10 cellular contexts compared by ENCODE assay signal in the genomic region with DNA sequence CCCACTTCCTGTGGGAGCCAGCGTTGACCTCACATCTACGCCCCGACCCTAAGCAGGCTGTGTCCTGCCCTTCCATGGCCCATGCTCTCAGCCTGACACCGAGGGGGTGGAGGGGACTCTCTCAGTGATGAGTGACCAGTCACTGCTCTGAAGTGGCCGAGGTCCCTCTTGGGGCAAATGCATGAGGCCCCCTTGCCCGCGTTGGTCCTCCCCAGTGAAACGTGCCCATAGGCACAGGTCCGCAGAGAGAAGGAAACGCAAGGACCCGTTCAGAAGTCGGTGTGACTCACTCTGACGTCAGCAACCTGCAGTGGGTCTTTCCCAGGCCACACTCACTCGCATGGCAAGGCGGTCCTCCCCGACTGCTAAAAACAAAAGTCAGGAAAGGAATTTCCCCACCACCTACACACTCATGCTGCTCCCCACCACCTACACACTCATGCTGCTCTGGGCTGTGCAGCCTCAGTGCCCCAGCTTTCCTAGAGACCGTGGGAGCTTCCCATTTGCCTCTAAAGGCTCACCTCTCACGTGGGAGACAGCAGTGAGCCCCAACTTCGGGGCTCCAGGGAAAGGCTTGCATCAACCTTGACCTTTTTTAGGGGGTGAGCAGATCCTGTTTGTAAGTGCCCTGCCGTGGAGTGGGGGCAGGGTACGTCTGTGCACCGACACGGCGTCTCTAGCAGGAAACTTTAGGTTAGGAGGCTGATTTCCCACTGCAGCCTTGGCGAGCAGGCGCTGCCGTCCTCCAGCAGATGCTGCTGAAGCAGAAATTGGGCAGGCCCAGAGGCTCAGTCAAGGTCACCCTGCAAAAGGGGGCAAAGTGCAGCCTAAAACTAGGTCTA. TPM values are rescaled to one million over a fixed set of nuclear protein-coding genes. Genes with fewer than 3 reads are reported as not detected.
DNase-seq lines count a peak whose midpoint lies in the region; ATAC-seq lines count a peak whose summit lies in the region.
"Had no signal": no experiment of that assay in that cellular context is flagged by ENCODE, and none has a peak within 500 bp of the region (broad histone marks: within the 10 kb centered on the region; RNA-seq: fewer than 3 reads in every experiment).

No MANE protein-coding gene starts in this region.

- DNase-seq in T-helper 2 cell (peak; percentile 59 to 94 (median 88)), astrocyte of the hippocampus (ENCODE audit: low read depth, low spot score) (peak; percentile 71), trophoblast cell (peak; percentile 46 to 74), sciatic nerve (ENCODE audit: low spot score) (no peak), posterior vena cava (ENCODE audit: low spot score) (no peak), COLO668 (lab: John Stamatoyannopoulos, UW; ENCODE audit: unreplicated experiment) (no peak)

- peak; percentile 71 for ATAC-seq in GM18520 (IDR thresholded peaks at IDR 0.05; ENCODE audit: unreplicated experiment)
- peak; percentile 60 for ATAC-seq in HG02943 (IDR thresholded peaks at IDR 0.05; ENCODE audit: low read depth, unreplicated experiment)
- ATAC-seq in sciatic nerve: no peak

- no peaks in the 10 kb centered on the region for H3K79me1 ChIP-seq in trophoblast cell (ENCODE audit: low read length)

- no peaks in the 10 kb centered on the region for H3K4me1 ChIP-seq in trophoblast cell (ENCODE audit: control insufficient read depth in 1 of 2, insufficient read depth in 2 of 2, low read length in 2 of 2)

- no peak overlapping the region for H3K14ac ChIP-seq in trophoblast cell (ENCODE audit: low read length)

- no peak overlapping the region for H2AFZ ChIP-seq in trophoblast cell (ENCODE audit: insufficient read depth, low read length, poor library complexity)

- H3K9me3 ChIP-seq in trophoblast cell (ENCODE audit: insufficient read depth, low read depth, low read length): peaks cover 2% of the 10 kb centered on the region

- H4K91ac ChIP-seq in trophoblast cell (ENCODE audit: low read depth, low read length): no peak overlapping the region

- H3K27ac ChIP-seq in trophoblast cell (ENCODE audit: low read depth, low read length): no peak overlapping the region

- no peak overlapping the region for H2BK5ac ChIP-seq in trophoblast cell (ENCODE audit: low read depth, low read length, poor library complexity)

- no peaks in the 10 kb centered on the region for H3K79me2 ChIP-seq in trophoblast cell (ENCODE audit: control insufficient read depth, insufficient read depth, low read length, poor library complexity)

- H3K4ac ChIP-seq in trophoblast cell (ENCODE audit: low read depth, low read length): no peak overlapping the region

- H3K36me3 ChIP-seq in trophoblast cell (ENCODE audit: control insufficient read depth in 1 of 2, insufficient read depth in 2 of 2, low read length in 2 of 2): no peaks in the 10 kb centered on the region

- no peak overlapping the region for H3K9ac ChIP-seq in trophoblast cell (ENCODE audit: low read length)

- H3K18ac ChIP-seq in trophoblast cell (ENCODE audit: low read length): no peak overlapping the region

- H3K4me3 ChIP-seq in trophoblast cell (ENCODE audit: low read depth, low read length): no peak overlapping the region

- no peak overlapping the region for H4K8ac ChIP-seq in trophoblast cell (ENCODE audit: low read depth, low read length)

- H3K4me2 ChIP-seq in trophoblast cell (ENCODE audit: low read length): no peak overlapping the region

- intact Hi-C loops in sciatic nerve (cut with DNase I) (no loop called here), posterior vena cava (cut with DNase I) (no loop called here)

- no peak overlapping the region for H3K23ac ChIP-seq in trophoblast cell (ENCODE audit: low read length)

- H2AK5ac ChIP-seq in trophoblast cell (ENCODE audit: low read length): no peak overlapping the region

- H2BK12ac ChIP-seq in trophoblast cell (ENCODE audit: low read length): no peak overlapping the region

- no peak overlapping the region for H4K12ac ChIP-seq in trophoblast cell (ENCODE audit: low read depth, low read length)

- no CpG with 5 or more reads among the region's 27 CpGs for WGBS in trophoblast cell (ENCODE audit: extremely low coverage, insufficient coverage, insufficient read length)

- H2BK120ac ChIP-seq in trophoblast cell (ENCODE audit: insufficient read depth, low read length, poor library complexity): no peak overlapping the region

- no peaks in the 10 kb centered on the region for H3K27me3 ChIP-seq in trophoblast cell (ENCODE audit: insufficient read depth, low read length)

RNA-seq across cellular contexts. Expression of a gene that starts 11.4 kb away (rescaled TPM):
- 0.01 TPM in 1 of 2 replicates, not detected in the other for polyA plus RNA-seq in trophoblast cell (2013)
- total RNA-seq in sciatic nerve: 0.71 TPM
- under 1 TPM; 0.32 to 0.38 TPM for total RNA-seq in posterior vena cava

RNA-seq across cellular contexts. Expression of a gene that starts 19.3 kb away (rescaled TPM):
- 0.08 and 0.18 TPM in 2 replicates for polyA plus RNA-seq in trophoblast cell (2013)
- total RNA-seq in sciatic nerve (not detected), posterior vena cava (not detected)

RNA-seq across cellular contexts. Expression of a gene that starts 48.8 kb away (rescaled TPM):
- 10.1 and 13.5 TPM in 2 replicates for polyA plus RNA-seq in trophoblast cell (2013)
- total RNA-seq in sciatic nerve: not detected
- not detected for total RNA-seq in posterior vena cava
- total RNA-seq: subcutaneous adipose tissue; T-helper 2 cell treated with Interferon-gamma antibody and Interleukin-4, amounts not matched to agents 100 ng/mL and 5 ng/mL, for 36 hours had no signal

Comparison
In these comparisons a context has a peak if more than half of its experiments do, and no peak if none do; other contexts are left out.
1. DNase-seq: peak in T-helper 2 cell (5 of 5), astrocyte of the hippocampus (single experiment) and trophoblast cell (2 of 2); none in sciatic nerve (single experiment), posterior vena cava (single experiment) and COLO668 (single experiment).